20 cellular contexts compared by ENCODE assay signal in genomic region chr14:95649230-95649629, GRCh38. TPM values are rescaled to one million over a fixed set of nuclear protein-coding genes. Genes with fewer than 3 reads are reported as not detected.
"Had no signal": no experiment of that assay in that cellular context is flagged by ENCODE, and none has a peak within 500 bp of the region (broad histone marks: within the 10 kb centered on the region; RNA-seq: fewer than 3 reads in every experiment).

No MANE protein-coding gene starts in this region.

- H3K4me1 ChIP-seq: gastrocnemius medialis had no signal

- H3K4me3 Mint-ChIP-seq: activated CD4-positive, alpha-beta memory T cell treated with anti-CD3 and anti-CD28 coated beads, Interleukin-2, amount 10 ng/mL, durations not matched to agents 7 days and 5 days; activated CD4-positive, alpha-beta T cell treated with anti-CD3 and anti-CD28 coated beads for 36 hours; activated naive CD8-positive, alpha-beta T cell treated with anti-CD3 and anti-CD28 coated beads, Interleukin-2, amount 10 ng/mL, durations not matched to agents 7 days and 5 days; activated T-cell treated with anti-CD3 and anti-CD28 coated beads, Interleukin-2, amount 50 U/mL, for 72 hours; dendritic cell treated with granulocyte-macrophage colony-stimulating factor and Interleukin-4, amounts not matched to agents 40 ng/mL and 50 ng/mL, for 4 days; effector memory CD8-positive, alpha-beta T cell; stimulated activated naive CD8-positive, alpha-beta T cell treated with anti-CD3 and anti-CD28 coated beads, Interleukin-15, amount 100 ng/mL, for 72 hours had no signal

- DNase-seq: activated CD4-positive, alpha-beta memory T cell treated with anti-CD3 and anti-CD28 coated beads, Interleukin-2, amount 10 ng/mL, durations not matched to agents 7 days and 5 days; activated CD4-positive, alpha-beta T cell treated with anti-CD3 and anti-CD28 coated beads for 36 hours; activated naive CD8-positive, alpha-beta T cell treated with anti-CD3 and anti-CD28 coated beads, Interleukin-2, amount 10 ng/mL, durations not matched to agents 7 days and 5 days; activated T-cell treated with anti-CD3 and anti-CD28 coated beads, Interleukin-2, amount 50 U/mL, for 72 hours; anterior cingulate cortex; cerebellar nuclear complex; effector memory CD8-positive, alpha-beta T cell; gastrocnemius medialis; heart right ventricle; islet precursor cell; mammary epithelial cell; pancreas; stimulated activated CD4-positive, alpha-beta T cell treated with anti-CD3 and anti-CD28 coated beads, Interleukin-15, amount 100 ng/mL, for 24 hours; stimulated activated CD4-positive, alpha-beta T cell treated with anti-CD3 and anti-CD28 coated beads, Interleukin-4, amount 100 ng/mL, for 24 hours; stimulated activated naive CD8-positive, alpha-beta T cell treated with anti-CD3 and anti-CD28 coated beads, Interleukin-15, amount 100 ng/mL, for 72 hours had no signal

- H3K27me3 Mint-ChIP-seq: dendritic cell treated with granulocyte-macrophage colony-stimulating factor and Interleukin-4, amounts not matched to agents 40 ng/mL and 50 ng/mL, for 4 days had no signal

- H3K4me1 Mint-ChIP-seq: activated CD4-positive, alpha-beta memory T cell treated with anti-CD3 and anti-CD28 coated beads, Interleukin-2, amount 10 ng/mL, durations not matched to agents 7 days and 5 days; activated naive CD8-positive, alpha-beta T cell treated with anti-CD3 and anti-CD28 coated beads, Interleukin-2, amount 10 ng/mL, durations not matched to agents 7 days and 5 days had no signal

- H3K9me3 Mint-ChIP-seq: activated CD4-positive, alpha-beta memory T cell treated with anti-CD3 and anti-CD28 coated beads, Interleukin-2, amount 10 ng/mL, durations not matched to agents 7 days and 5 days; activated naive CD8-positive, alpha-beta T cell treated with anti-CD3 and anti-CD28 coated beads, Interleukin-2, amount 10 ng/mL, durations not matched to agents 7 days and 5 days; activated T-cell treated with anti-CD3 and anti-CD28 coated beads, Interleukin-2, amount 50 U/mL, for 72 hours; dendritic cell treated with granulocyte-macrophage colony-stimulating factor and Interleukin-4, amounts not matched to agents 40 ng/mL and 50 ng/mL, for 4 days; effector memory CD8-positive, alpha-beta T cell; stimulated activated naive CD8-positive, alpha-beta T cell treated with anti-CD3 and anti-CD28 coated beads, Interleukin-15, amount 100 ng/mL, for 72 hours had no signal

- H3K4me3 ChIP-seq: gastrocnemius medialis, heart right ventricle, pancreas, thoracic aorta had no signal

- H3K27me3 ChIP-seq: gastrocnemius medialis, pancreas had no signal

- H3K27ac ChIP-seq: epithelial cell of prostate, gastrocnemius medialis, heart right ventricle, pancreas, thoracic aorta had no signal

- H3K9me3 ChIP-seq: gastrocnemius medialis, heart right ventricle, pancreas, thoracic aorta had no signal

- H3K36me3 Mint-ChIP-seq: activated naive CD8-positive, alpha-beta T cell treated with anti-CD3 and anti-CD28 coated beads, Interleukin-2, amount 10 ng/mL, durations not matched to agents 7 days and 5 days had no signal

- H3K27ac Mint-ChIP-seq: activated CD4-positive, alpha-beta memory T cell treated with anti-CD3 and anti-CD28 coated beads, Interleukin-2, amount 10 ng/mL, durations not matched to agents 7 days and 5 days; activated CD4-positive, alpha-beta T cell treated with anti-CD3 and anti-CD28 coated beads for 36 hours; activated naive CD8-positive, alpha-beta T cell treated with anti-CD3 and anti-CD28 coated beads, Interleukin-2, amount 10 ng/mL, durations not matched to agents 7 days and 5 days; activated T-cell treated with anti-CD3 and anti-CD28 coated beads, Interleukin-2, amount 50 U/mL, for 72 hours; dendritic cell treated with granulocyte-macrophage colony-stimulating factor and Interleukin-4, amounts not matched to agents 40 ng/mL and 50 ng/mL, for 4 days; effector memory CD8-positive, alpha-beta T cell; stimulated activated naive CD8-positive, alpha-beta T cell treated with anti-CD3 and anti-CD28 coated beads, Interleukin-15, amount 100 ng/mL, for 72 hours had no signal

- H3K36me3 ChIP-seq: gastrocnemius medialis, heart right ventricle, pancreas, thoracic aorta had no signal

RNA-seq across cellular contexts. Expression of gene TCL1B, which starts 37.0 kb away (rescaled TPM):
- total RNA-seq: activated CD4-positive, alpha-beta memory T cell treated with anti-CD3 and anti-CD28 coated beads, Interleukin-2, amount 10 ng/mL, durations not matched to agents 7 days and 5 days; activated CD4-positive, alpha-beta T cell treated with anti-CD3 and anti-CD28 coated beads for 36 hours; activated naive CD8-positive, alpha-beta T cell treated with anti-CD3 and anti-CD28 coated beads, Interleukin-2, amount 10 ng/mL, durations not matched to agents 7 days and 5 days; activated T-cell treated with anti-CD3 and anti-CD28 coated beads, Interleukin-2, amount 50 U/mL, for 72 hours; gastrocnemius medialis; heart right ventricle; left lobe of liver; mammary epithelial cell; pancreas; renal cortical epithelial cell; thoracic aorta had no signal
